24 cellular contexts compared by ENCODE assay signal in genomic region chrX:41900321-41900720, GRCh38. TPM values are rescaled to one million over a fixed set of nuclear protein-coding genes. Genes with fewer than 3 reads are reported as not detected.
DNase-seq lines count a peak whose midpoint lies in the region; FAIRE-seq and TF ChIP-seq lines count a peak whose summit lies in the region.
"Had no signal": no experiment of that assay in that cellular context is flagged by ENCODE, and none has a peak within 500 bp of the region (broad histone marks: within the 10 kb centered on the region; RNA-seq: fewer than 3 reads in every experiment).

No MANE protein-coding gene starts in this region.

- no peak overlapping the region for H3K4me2 ChIP-seq in OCI-LY7 (ENCODE audit: low read length)
- H3K4me2 ChIP-seq in PC-9: no peak overlapping the region
- H3K4me2 ChIP-seq: BLaER1 had no signal

- TF ChIP-seq CTCF in OCI-LY7 (conservative IDR thresholded peaks at IDR 0.05; ENCODE audit: low read length) (no peak), PC-9 (conservative IDR thresholded peaks at IDR 0.05) (no peak)

- H3K27me3 ChIP-seq in PC-9 (ENCODE audit: insufficient read depth, low read depth): no peaks in the 10 kb centered on the region

- BruUV-seq in OCI-LY7 (replicated peaks; lab: Mats Ljungman, UMichigan) (no TSS peak), PC-9 (replicated peaks; lab: Mats Ljungman, UMichigan) (no TSS peak)

- H3K9me2 ChIP-seq in OCI-LY7 (ENCODE audit: insufficient read depth, low read length): no peaks in the 10 kb centered on the region
- no peaks in the 10 kb centered on the region for H3K9me2 ChIP-seq in PC-9 (ENCODE audit: insufficient read depth)

- intact Hi-C loops in OCI-LY7 (cut with micrococcal nuclease; ENCODE audit: unreplicated experiment) (no loop called here), PC-9 (cut with micrococcal nuclease; ENCODE audit: unreplicated experiment) (no loop called here)

- H4K20me1 ChIP-seq in OCI-LY7 (ENCODE audit: insufficient read depth, low read length) (no peaks in the 10 kb centered on the region), PC-9 (ENCODE audit: insufficient read depth) (no peaks in the 10 kb centered on the region)
- H4K20me1 ChIP-seq: BLaER1 had no signal

- H2AFZ ChIP-seq in OCI-LY7 (ENCODE audit: low read length): no peak overlapping the region
- no peak overlapping the region for H2AFZ ChIP-seq in PC-9
- H2AFZ ChIP-seq: GM23248 had no signal

- no peaks in the 10 kb centered on the region for H3F3A ChIP-seq in PC-9 (ENCODE audit: insufficient read depth, low read depth)

- H3K27ac ChIP-seq in OCI-LY7 (ENCODE audit: low read depth, low read length, poor library complexity, severe bottlenecking) (no peak overlapping the region), PC-9 (no peak overlapping the region)
- H3K27ac ChIP-seq: 22Rv1, BLaER1, C4-2B, GM23248 had no signal

- H3K36me3 ChIP-seq in OCI-LY7 (ENCODE audit: insufficient read depth, low read length) (peaks cover 8% of the 10 kb centered on the region; the same call in 1 of the 2 replicates), PC-9 (ENCODE audit: low read depth) (no peaks in the 10 kb centered on the region)

- H3K4me3 ChIP-seq in OCI-LY7 (ENCODE audit: low read depth, low read length, poor library complexity, severe bottlenecking) (no peak overlapping the region), PC-9 (no peak overlapping the region)
- H3K4me3 ChIP-seq: BLaER1, GM12878, GM23248 had no signal

- H3K79me2 ChIP-seq in OCI-LY7 (ENCODE audit: insufficient read depth, low read depth, low read length): peaks cover 1% of the 10 kb centered on the region; the same call in 1 of the 2 replicates
- peaks cover 14% of the 10 kb centered on the region; the same call in 1 of the 2 replicates for H3K79me2 ChIP-seq in PC-9 (ENCODE audit: low read depth)

- FAIRE-seq in colon (lab: Jason Lieb, UNC): peak; percentile 53
- FAIRE-seq: A204.1, D721Med, GM12878, GM19239, H1 had no signal

- POLR2A ChIA-PET in OCI-LY7 (lab: Charles Lee): interaction anchor here (0.7 kb wide), 2 partner anchors 39 to 399 kb away, joined by 3 to 5 read pairs; no protein-coding TSS in a partner anchor
- POLR2A ChIA-PET in PC-9 (lab: Charles Lee; ENCODE audit: unreplicated experiment): no interaction called here

- H3K4me1 ChIP-seq in OCI-LY7 (ENCODE audit: insufficient read depth, low read length, poor library complexity, severe bottlenecking) (no peaks in the 10 kb centered on the region), PC-9 (replicated peaks; ENCODE audit: insufficient read depth) (no peaks in the 10 kb centered on the region)
- H3K4me1 ChIP-seq: BLaER1, Caco-2 had no signal

- DNase-seq in NCI-H2227 (lab: John Stamatoyannopoulos, UW; ENCODE audit: unreplicated experiment) (peak; percentile 2), NCI-H2227 treated with DMSO at 0.1 percent for 48 hours (lab: John Stamatoyannopoulos, UW) (no peak), OCI-LY7 (ENCODE audit: low spot score) (peak; percentile 12), PC-9 (no peak)
- DNase-seq in stimulated activated CD4-positive, alpha-beta T cell treated with anti-CD3 and anti-CD28 coated beads, Interleukin-4, amount 100 ng/mL, for 24 hours: no peak
- DNase-seq: Caco-2; CD4-positive, CD25-positive, alpha-beta regulatory T cell; CD8-positive, alpha-beta T cell; DMS 273 treated with DMSO at 0.1 percent for 48 hours; DMS79; EL; GDM1; GM23248; H7; HCEC 1CT had no signal

- CTCF ChIA-PET in OCI-LY7 (lab: Charles Lee; ENCODE audit: unreplicated experiment): no interaction called here
- CTCF ChIA-PET in PC-9 (lab: Charles Lee): no interaction called here

- peaks cover 13% of the 10 kb centered on the region; the same call in 1 of the 2 replicates for H3K9me3 ChIP-seq in OCI-LY7 (ENCODE audit: low read length)
- H3K9me3 ChIP-seq in PC-9 (ENCODE audit: insufficient read depth, low read depth): no peaks in the 10 kb centered on the region
- H3K9me3 ChIP-seq: Caco-2 had no signal

RNA-seq across cellular contexts. Expression of gene CASK, which starts 23.0 kb away (rescaled TPM):
- total RNA-seq in OCI-LY7 (2014; rRNA removed; shearing (Covaris generic)): 18.6 and 27.9 TPM in 2 replicates
- total RNA-seq in OCI-LY7 (2022): 29.4 and 30.2 TPM in 2 replicates
- total RNA-seq in PC-9 (2021): 25.9 and 29.4 TPM in 2 replicates

Comparison
In these comparisons a context has a peak if more than half of its experiments do, and no peak if none do; other contexts are left out.
1. DNase-seq: peak in NCI-H2227 (single experiment) and OCI-LY7 (single experiment); none in NCI-H2227 treated with DMSO at 0.1 percent for 48 hours (single experiment), stimulated activated CD4-positive, alpha-beta T cell treated with anti-CD3 and anti-CD28 coated beads, Interleukin-4, amount 100 ng/mL, for 24 hours (single experiment) and PC-9 (0 of 2).